ENCODE assay signal across 24 cellular contexts in genomic region chr14:82046512-82047226, GRCh38.
DNase-seq lines count a peak whose midpoint lies in the region; ATAC-seq and TF ChIP-seq lines count a peak whose summit lies in the region.
"Had no signal": no experiment of that assay in that cellular context is flagged by ENCODE, and none has a peak within 500 bp of the region (broad histone marks: within the 10 kb centered on the region; RNA-seq: fewer than 3 reads in every experiment).

No MANE protein-coding gene starts in this region.

- no peak overlapping the region for H2AFZ ChIP-seq in hepatocyte

- no peaks in the 10 kb centered on the region for H3K36me3 ChIP-seq in thyroid gland
- H3K36me3 ChIP-seq in hepatocyte (replicated peaks; ENCODE audit: insufficient read depth, low read depth): no peaks in the 10 kb centered on the region
- H3K36me3 ChIP-seq: heart right ventricle, right lobe of liver, upper lobe of right lung had no signal

- 84 to 90% methylated on average over 1 of the region's 1 CpG for WGBS in thyroid gland, 2 donors
- WGBS in hepatocyte (ENCODE audit: low lambda C conversion rate, missing lambda C conversion rate): 88% methylated on average over 1 of the region's 1 CpG

- no peak for TF ChIP-seq POLR2A in thyroid gland (IDR thresholded peaks at IDR 0.05)

- ATAC-seq in GM18517 (IDR thresholded peaks at IDR 0.05; ENCODE audit: unreplicated experiment) (peak; percentile 55), GM19455 (IDR thresholded peaks at IDR 0.05; ENCODE audit: unreplicated experiment) (peak; percentile 48), HG02763 (IDR thresholded peaks at IDR 0.05; ENCODE audit: unreplicated experiment) (peak; percentile 66), HG03342 (IDR thresholded peaks at IDR 0.05; ENCODE audit: unreplicated experiment) (peak; percentile 68), GM19452 (IDR thresholded peaks at IDR 0.05; ENCODE audit: unreplicated experiment) (no peak)
- ATAC-seq: heart right ventricle, right lobe of liver, upper lobe of right lung had no signal

- no peaks in the 10 kb centered on the region for H3K9me3 ChIP-seq in thyroid gland
- H3K9me3 ChIP-seq in hepatocyte (ENCODE audit: low read depth): no peaks in the 10 kb centered on the region
- H3K9me3 ChIP-seq: heart right ventricle, right lobe of liver, upper lobe of right lung had no signal

- H3K27ac ChIP-seq in thyroid gland: no peak overlapping the region
- H3K27ac ChIP-seq in hepatocyte: no peak overlapping the region
- H3K27ac ChIP-seq: C4-2B, heart right ventricle, right lobe of liver, upper lobe of right lung, VCaP had no signal

- intact Hi-C loops in thyroid gland (cut with DNase I): no loop called here

- H4K20me1 ChIP-seq in hepatocyte (ENCODE audit: insufficient read depth, poor library complexity, severe bottlenecking): no peaks in the 10 kb centered on the region

- no peaks in the 10 kb centered on the region for H3K79me2 ChIP-seq in hepatocyte

- H3K4me3 ChIP-seq in thyroid gland (replicated peaks in 1 of 3) (no peak overlapping the region), hepatocyte (no peak overlapping the region)
- H3K4me3 ChIP-seq: heart right ventricle, lung, right lobe of liver, upper lobe of right lung had no signal

- H3K9me2 ChIP-seq in hepatocyte (replicated peaks; ENCODE audit: insufficient read depth): no peaks in the 10 kb centered on the region

- H3K4me1 ChIP-seq in thyroid gland (no peaks in the 10 kb centered on the region), hepatocyte (ENCODE audit: insufficient read depth) (no peaks in the 10 kb centered on the region)
- H3K4me1 ChIP-seq: heart right ventricle, upper lobe of right lung had no signal

- no peak for TF ChIP-seq CTCF in thyroid gland (IDR thresholded peaks at IDR 0.05)
- no peak for TF ChIP-seq CTCF in hepatocyte (IDR thresholded peaks at IDR 0.05; ENCODE audit: poor library complexity)

- DNase-seq in OCI-M2 (lab: John Stamatoyannopoulos, UW; ENCODE audit: unreplicated experiment) (no peak), thyroid gland (no peak), hepatocyte (ENCODE audit: low spot score) (no peak)
- DNase-seq: activated CD4-positive, alpha-beta T cell treated with anti-CD3 and anti-CD28 coated beads, Interleukin-2, amount 50 U/mL, for 4 hours; activated naive CD4-positive, alpha-beta T cell treated with anti-CD3 and anti-CD28 coated beads, Interleukin-2, amount 10 ng/mL, durations not matched to agents 7 days and 5 days; activated T-cell treated with anti-CD3 and anti-CD28 coated beads, Interleukin-2, amount 50 U/mL, for 24 hours; DMS 273 treated with DMSO at 0.1 percent for 48 hours; H7; heart right ventricle; NCI-H1417 treated with DMSO at 0.1 percent for 48 hours; NCI-H2171 treated with DMSO at 0.1 percent for 48 hours; NCI-H774; OCI-M1; right lobe of liver; SIG-M5; upper lobe of right lung had no signal

- H3K27me3 ChIP-seq in thyroid gland: no peaks in the 10 kb centered on the region
- H3K27me3 ChIP-seq in hepatocyte: no peaks in the 10 kb centered on the region
- H3K27me3 ChIP-seq: heart right ventricle, right lobe of liver, upper lobe of right lung had no signal

- H3K4me2 ChIP-seq in hepatocyte: no peak overlapping the region
